Comparison of ENCODE assay signal across 8 cellular contexts in genomic region chr16:29594926-29595838, GRCh38.
DNase-seq lines count a peak whose midpoint lies in the region; ATAC-seq and TF ChIP-seq lines count a peak whose summit lies in the region.
"Not testable (repeated sequence)": the region's sequence is repeated elsewhere in the genome, so short reads cannot be mapped to it uniquely, and the experiment has no call there.

No MANE protein-coding gene starts in this region.

- peak; percentile 65 for DNase-seq in AG09319 (ENCODE audit: extremely low read depth, low read depth)
- peak; percentile 86 for DNase-seq in NCI-H510A (lab: John Stamatoyannopoulos, UW)
- DNase-seq in activated CD4-positive, alpha-beta T cell treated with anti-CD3 and anti-CD28 coated beads for 36 hours = peak; percentile 96
- peak; percentile 67 for DNase-seq in cerebellum (ENCODE audit: low spot score)
- peak; percentile 85 for DNase-seq in kidney glomerular epithelial cell (lab: John Stamatoyannopoulos, UW)
- DNase-seq in stimulated activated CD4-positive, alpha-beta T cell treated with anti-CD3 and anti-CD28 coated beads, Interleukin-15, amount 100 ng/mL, for 24 hours = peak; percentile 92

- not testable (repeated sequence) for H3K9me3 Mint-ChIP-seq in activated CD4-positive, alpha-beta T cell treated with anti-CD3 and anti-CD28 coated beads for 36 hours (ENCODE audit: low read depth)

- peak; percentile 52 for ATAC-seq in GM19043 (IDR thresholded peaks at IDR 0.05; ENCODE audit: low read depth, unreplicated experiment)
- ATAC-seq in HG03342 (IDR thresholded peaks at IDR 0.05; ENCODE audit: unreplicated experiment) = peak; percentile 63
- ATAC-seq in activated CD4-positive, alpha-beta T cell treated with anti-CD3 and anti-CD28 coated beads for 36 hours = peak; percentile 73

- peaks cover 19% of the 10 kb centered on the region for H3K36me3 Mint-ChIP-seq in activated CD4-positive, alpha-beta T cell treated with anti-CD3 and anti-CD28 coated beads for 36 hours (ENCODE audit: low read depth)

- H3K4me3 Mint-ChIP-seq in activated CD4-positive, alpha-beta T cell treated with anti-CD3 and anti-CD28 coated beads for 36 hours = peak overlapping the region; percentile 94

- H3K4me1 Mint-ChIP-seq in activated CD4-positive, alpha-beta T cell treated with anti-CD3 and anti-CD28 coated beads for 36 hours = peaks cover 41% of the 10 kb centered on the region

- POLR2A ChIA-PET in activated CD4-positive, alpha-beta T cell treated with anti-CD3 and anti-CD28 coated beads for 36 hours (lab: Charles Lee) = not testable (repeated sequence)

- not testable (repeated sequence) for H3K27me3 Mint-ChIP-seq in activated CD4-positive, alpha-beta T cell treated with anti-CD3 and anti-CD28 coated beads for 36 hours

- H3K27ac Mint-ChIP-seq in activated CD4-positive, alpha-beta T cell treated with anti-CD3 and anti-CD28 coated beads for 36 hours = peak overlapping the region; percentile 88

- TF ChIP-seq CTCF in AG09319 (IDR thresholded peaks at IDR 0.05; ENCODE audit: low read depth, low read length) = not testable (repeated sequence)

- CTCF ChIA-PET in activated CD4-positive, alpha-beta T cell treated with anti-CD3 and anti-CD28 coated beads for 36 hours (lab: Charles Lee) = interaction anchor here (1.4 kb wide), 1 partner anchor 72 kb away, joined by 4 read pairs; no protein-coding TSS in a partner anchor

- intact Hi-C loops in activated CD4-positive, alpha-beta T cell treated with anti-CD3 and anti-CD28 coated beads for 36 hours (cut with DNase I, micrococcal nuclease) = loop anchor here in 1 of 2 experiments (1.0 to 5.0 kb wide), 6 partner anchors 18 to 773 kb away; partner anchors contain the start of genes ATXN2L, CDIPT, NFATC2IP and SPN

Comparison
In these comparisons a context has a peak if more than half of its experiments do, and no peak if none do; other contexts are left out.
1. Peak in every context shown above with its lines: DNase-seq and ATAC-seq.